Comparison of ENCODE assay signal across 29 cellular contexts in the genomic region with DNA sequence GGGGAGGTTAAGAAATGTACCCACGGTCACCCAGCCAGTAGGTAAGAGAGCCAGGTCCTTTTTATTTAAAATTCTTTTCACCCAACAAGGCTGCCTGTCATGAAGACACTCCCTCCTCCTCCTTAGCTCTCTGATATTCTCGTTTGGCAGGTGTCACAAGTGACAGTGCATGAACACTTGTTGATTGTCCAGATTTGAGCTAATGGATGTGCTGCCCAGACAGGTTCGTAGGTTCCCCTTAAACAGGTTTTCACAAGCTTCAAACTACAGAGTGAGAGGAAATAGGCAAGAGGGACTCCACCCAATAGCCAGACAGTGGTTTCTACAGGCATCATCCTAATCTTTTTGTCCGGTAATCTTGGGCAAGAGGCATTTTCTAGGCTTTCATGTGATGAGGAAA. TPM values are rescaled to one million over a fixed set of nuclear protein-coding genes. Genes with fewer than 3 reads are reported as not detected.
"Had no signal": no experiment of that assay in that cellular context is flagged by ENCODE, and none has a peak within 500 bp of the region (broad histone marks: within the 10 kb centered on the region; RNA-seq: fewer than 3 reads in every experiment).

No MANE protein-coding gene starts in this region.

- H3K36me3 Mint-ChIP-seq: activated naive CD8-positive, alpha-beta T cell; mesothelial cell of epicardium had no signal

- ATAC-seq: activated T-cell treated with anti-CD3 and anti-CD28 coated beads, Interleukin-2, amount 50 U/mL, for 72 hours; left cardiac atrium; left ventricle myocardium superior; naive thymus-derived CD4-positive, alpha-beta T cell had no signal

- H3K4me3 Mint-ChIP-seq: activated naive CD8-positive, alpha-beta T cell; activated T-cell treated with anti-CD3 and anti-CD28 coated beads, Interleukin-2, amount 50 U/mL, for 72 hours; mesothelial cell of epicardium; naive thymus-derived CD4-positive, alpha-beta T cell; T-helper 1 cell treated with Interleukin-12 subunit alpha and Interleukin-12 subunit beta and Interleukin-4 antibody, amounts not matched to agents 30 μg/mL and 1 μg/mL, for 36 hours had no signal

- H3K9me3 Mint-ChIP-seq: activated T-cell treated with anti-CD3 and anti-CD28 coated beads, Interleukin-2, amount 50 U/mL, for 72 hours; mesothelial cell of epicardium; T-helper 1 cell treated with Interleukin-12 subunit alpha and Interleukin-12 subunit beta and Interleukin-4 antibody, amounts not matched to agents 30 μg/mL and 1 μg/mL, for 36 hours had no signal

- H3K27ac Mint-ChIP-seq: activated naive CD8-positive, alpha-beta T cell; activated T-cell treated with anti-CD3 and anti-CD28 coated beads, Interleukin-2, amount 50 U/mL, for 72 hours; mesothelial cell of epicardium; naive thymus-derived CD4-positive, alpha-beta T cell; T-helper 1 cell treated with Interleukin-12 subunit alpha and Interleukin-12 subunit beta and Interleukin-4 antibody, amounts not matched to agents 30 μg/mL and 1 μg/mL, for 36 hours had no signal

- H3K27me3 ChIP-seq: ovary, suprapubic skin, tibial artery had no signal

- H3K9me3 ChIP-seq: ovary, prostate gland, suprapubic skin, tibial artery had no signal

- H3K4me1 ChIP-seq: prostate gland, suprapubic skin, tibial artery had no signal

- H3K4me3 ChIP-seq: ovary, prostate gland, suprapubic skin, tibial artery had no signal

- H3K27ac ChIP-seq: ovary, prostate gland, tibial artery, VCaP had no signal

- H3K4me1 Mint-ChIP-seq: mesothelial cell of epicardium; naive thymus-derived CD4-positive, alpha-beta T cell had no signal

- DNase-seq: activated CD4-positive, alpha-beta T cell treated with anti-CD3 and anti-CD28 coated beads for 4 hours; activated CD4-positive, alpha-beta T cell treated with anti-CD3 and anti-CD28 coated beads, Interleukin-2, amount 50 U/mL, for 4 hours; activated effector memory CD4-positive, alpha-beta T cell treated with Interleukin-2 at 50 U/mL for 16 hours; activated naive CD4-positive, alpha-beta T cell treated with Interleukin-2 at 50 U/mL for 16 hours; activated T-cell treated with anti-CD3 and anti-CD28 coated beads for 4 hours; activated T-cell treated with anti-CD3 and anti-CD28 coated beads, Interleukin-2, amount 50 U/mL, for 72 hours; anterior cingulate cortex; dermis blood vessel endothelial cell; effector CD4-positive, alpha-beta T cell; foreskin fibroblast; head of caudate nucleus; hippocampal formation; left cardiac atrium; left ventricle myocardium superior; naive thymus-derived CD4-positive, alpha-beta T cell; ovary; stimulated activated CD4-positive, alpha-beta T cell treated with anti-CD3 and anti-CD28 coated beads, Interleukin-15, amount 100 ng/mL, for 24 hours; stimulated activated CD4-positive, alpha-beta T cell treated with anti-CD3 and anti-CD28 coated beads, Interleukin-2, amount 100 ng/mL, for 24 hours; stimulated activated naive CD4-positive, alpha-beta T cell; T-helper 9 cell; tibial artery had no signal

- H3K36me3 ChIP-seq: ovary, prostate gland, suprapubic skin, tibial artery had no signal

RNA-seq across cellular contexts. Expression of gene ATP13A4, which starts 32.2 kb away (rescaled TPM):
- total RNA-seq: dermis blood vessel endothelial cell, epithelial cell of proximal tubule, lung microvascular endothelial cell had no signal
